8 cellular contexts compared by ENCODE assay signal in the genomic region with DNA sequence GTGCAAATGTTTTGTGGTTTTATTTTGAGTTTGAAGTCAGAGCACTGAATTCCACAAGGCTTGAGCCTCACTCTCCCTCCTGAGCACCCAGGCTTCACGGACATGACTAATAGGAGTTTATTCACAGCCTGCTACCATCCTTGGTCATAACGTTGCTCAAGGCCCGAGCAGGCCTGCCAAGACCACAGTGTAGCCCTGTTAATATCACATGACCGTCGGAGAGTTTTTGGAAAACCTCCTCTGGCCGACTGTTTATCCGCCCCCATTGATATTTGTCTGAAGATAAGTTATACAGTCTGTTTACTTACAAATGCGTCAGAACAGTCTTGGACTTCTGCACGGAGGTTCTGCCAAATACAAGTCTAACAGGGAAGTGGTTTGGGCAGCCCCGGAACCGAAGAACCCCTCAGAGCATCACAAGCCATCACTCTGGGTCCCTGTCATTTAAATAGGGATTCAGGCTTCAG.
DNase-seq lines count a peak whose midpoint lies in the region; ATAC-seq, FAIRE-seq and TF ChIP-seq lines count a peak whose summit lies in the region.

No MANE protein-coding gene starts in this region.

- TF ChIP-seq POLR2A in H54 (IDR thresholded peaks at IDR 0.05; ENCODE audit: low read depth, low read length), result no peak

- H3K4me3 ChIP-seq in bronchial epithelial cell (ENCODE audit: low read depth, low read length) (no peak overlapping the region), stomach smooth muscle (ENCODE audit: low read length in 2 of 2) (peak overlapping the region in 1 of 2 donors; percentile 67)

- H3K36me3 ChIP-seq in bronchial epithelial cell (ENCODE audit: control insufficient read depth, insufficient read depth, low read length) (no peaks in the 10 kb centered on the region), stomach smooth muscle (ENCODE audit: control insufficient read depth in 2 of 2, insufficient read depth in 2 of 2, low read length in 2 of 2) (peaks cover 0 to 4% of the 10 kb centered on the region in 2 donors)

- H3K27me3 ChIP-seq in bronchial epithelial cell (ENCODE audit: control insufficient read depth, insufficient read depth, low read length) (no peaks in the 10 kb centered on the region), stomach smooth muscle (ENCODE audit: control insufficient read depth in 1 of 2, insufficient read depth in 2 of 2, low read length in 2 of 2) (no peaks in the 10 kb centered on the region)

- peak overlapping the region; percentile 70 to 82 for H3K9ac ChIP-seq in stomach smooth muscle (ENCODE audit: low read length in 2 of 2)

- ATAC-seq in left colon (peak; percentile 52), GM18861 (IDR thresholded peaks at IDR 0.05; ENCODE audit: unreplicated experiment) (no peak)

- H3K4me1 ChIP-seq in stomach smooth muscle (ENCODE audit: control insufficient read depth, insufficient read depth, low read length), result peaks cover 53% of the 10 kb centered on the region

- peak; percentile 100 for FAIRE-seq in H54 (lab: Jason Lieb, UNC)
- FAIRE-seq in bronchial epithelial cell (lab: Jason Lieb, UNC), result peak; percentile 62

- H3K27ac ChIP-seq in stomach smooth muscle (ENCODE audit: low read length), result peak overlapping the region; percentile 98

- intact Hi-C loops in left colon (cut with DNase I, micrococcal nuclease), result no loop called here

- DNase-seq in H54 (ENCODE audit: insufficient read length, low spot score) (peak; percentile 91), bronchial epithelial cell (ENCODE audit: low read depth) (peak; percentile 96), left colon (peak; percentile 45 to 87), NOMO-1 treated with dmso at 0.1 percent for 144 hours (lab: John Stamatoyannopoulos, UW; ENCODE audit: unreplicated experiment) (no peak), NCI-H526 treated with DMSO at 0.1 percent for 48 hours (lab: John Stamatoyannopoulos, UW) (no peak), ecto neural progenitor cell (ENCODE audit: low spot score) (no peak)

- no peak for TF ChIP-seq CTCF in bronchial epithelial cell (IDR thresholded peaks at IDR 0.05; ENCODE audit: insufficient read depth, low read length, severe bottlenecking)

- H3K9me3 ChIP-seq in stomach smooth muscle (ENCODE audit: control insufficient read depth in 2 of 2, low read length in 2 of 2), result no peaks in the 10 kb centered on the region

Comparison
In these comparisons a context has a peak if more than half of its experiments do, and no peak if none do; other contexts are left out.
1. DNase-seq: peak in H54 (single experiment), bronchial epithelial cell (single experiment) and left colon (2 of 2); none in NOMO-1 treated with dmso at 0.1 percent for 144 hours (single experiment), NCI-H526 treated with DMSO at 0.1 percent for 48 hours (single experiment) and ecto neural progenitor cell (single experiment).